Comparison of ENCODE assay signal across 8 cellular contexts in the genomic region with DNA sequence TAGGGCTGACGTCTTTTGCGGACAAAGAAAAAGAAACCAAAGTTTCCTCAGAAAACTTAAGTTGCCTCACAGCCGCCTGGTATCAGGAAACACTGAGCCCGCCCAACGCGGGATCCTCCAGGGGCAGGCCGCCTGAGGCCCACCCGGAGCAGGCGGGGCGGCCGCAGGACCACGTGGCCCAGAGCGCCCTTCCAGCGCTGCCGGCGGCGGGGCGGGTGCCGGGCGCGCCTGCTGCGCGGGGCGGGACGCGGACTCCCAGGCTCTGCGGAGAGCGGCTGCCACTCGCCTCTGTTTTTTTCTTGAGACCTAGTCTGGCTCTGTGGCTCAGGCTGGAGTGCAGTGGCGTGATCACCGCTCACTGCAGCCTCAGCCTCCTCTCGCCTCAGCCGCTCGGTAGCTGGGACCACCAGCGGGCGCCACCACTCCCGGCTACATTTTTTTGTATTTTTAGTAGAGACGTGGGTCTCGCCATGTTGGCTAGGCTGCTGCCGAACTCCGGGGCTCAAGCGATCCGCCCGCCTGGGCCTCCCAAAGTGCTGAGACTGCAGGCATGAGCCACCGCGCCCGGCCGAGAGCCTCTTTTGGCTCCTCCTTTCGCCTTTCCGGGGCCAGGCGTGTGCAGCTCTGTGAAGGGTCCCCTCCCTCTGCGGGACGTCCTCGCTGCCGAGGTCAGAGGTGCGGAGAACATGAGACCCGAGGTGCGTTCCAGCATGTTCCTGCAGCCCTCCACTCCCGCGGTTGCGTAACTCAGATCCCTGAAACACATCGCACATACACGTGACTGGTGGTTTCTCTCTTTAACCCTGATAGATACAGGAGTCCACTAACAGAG. TPM values are rescaled to one million over a fixed set of nuclear protein-coding genes. Genes with fewer than 3 reads are reported as not detected.
A peak's percentile ranks its signal among the peaks of the same experiment; 100 is the strongest.
DNase-seq lines count a peak whose midpoint lies in the region; ATAC-seq and TF ChIP-seq lines count a peak whose summit lies in the region.

No MANE protein-coding gene starts in this region.

- H3K4me3 Mint-ChIP-seq in endothelial cell (ENCODE audit: unreplicated experiment) = peak overlapping the region; percentile 73

- no peaks in the 10 kb centered on the region for H3K9me3 Mint-ChIP-seq in endothelial cell (ENCODE audit: unreplicated experiment)

- H3K4me3 ChIP-seq in BE2C (ENCODE audit: low read depth, low read length) (peak overlapping the region; percentile 57), mesodermal cell (ENCODE audit: extremely low read depth, insufficient read depth, low read length, poor library complexity, severe bottlenecking) (peak overlapping the region; percentile 35)

- peak overlapping the region; percentile 81 for H3K27ac ChIP-seq in mesodermal cell (ENCODE audit: low read depth, low read length, severe bottlenecking)

- H3K36me3 ChIP-seq in BE2C = no peaks in the 10 kb centered on the region
- H3K36me3 ChIP-seq in mesodermal cell (ENCODE audit: control insufficient read depth, insufficient read depth, low read length) = no peaks in the 10 kb centered on the region

- 6 to 8% methylated on average over 52 to 61 of the region's 63 CpGs for WGBS in mesodermal cell (ENCODE audit: insufficient coverage in 2 of 2), 2 experiments

- peak; percentile 83 for TF ChIP-seq POLR2A in GM18951 (IDR thresholded peaks at IDR 0.05; ENCODE audit: extremely low read depth, insufficient read depth, insufficient read length)

- DNase-seq in BE2C (peak; percentile 82), NOMO-1 (lab: John Stamatoyannopoulos, UW; ENCODE audit: unreplicated experiment in 2 of 2) (peak; percentile 87 to 93), endothelial cell (ENCODE audit: low spot score) (peak; percentile 59)
- DNase-seq in activated CD8-positive, alpha-beta memory T cell treated with anti-CD3 and anti-CD28 coated beads, Interleukin-2, amount 50 U/mL, for 4 hours = peak; percentile 81
- DNase-seq in stimulated activated CD8-positive, alpha-beta memory T cell treated with anti-CD3 and anti-CD28 coated beads, Interleukin-2, amount 100 ng/mL, for 1 hour (ENCODE audit: low read depth in 2 of 2) = peak; percentile 48 to 59

- in situ Hi-C loops in GM18951 (cut with MboI; ENCODE audit: low sequenced_read_pairs, unreplicated experiment) = no loop called here

- H3K9me3 ChIP-seq in BE2C (no peaks in the 10 kb centered on the region), mesodermal cell (ENCODE audit: control insufficient read depth, low read length) (peaks cover 7% of the 10 kb centered on the region)

- ATAC-seq in HG03139 (IDR thresholded peaks at IDR 0.05; ENCODE audit: unreplicated experiment) = peak; percentile 86

- no peaks in the 10 kb centered on the region for H3K27me3 ChIP-seq in BE2C

- H3K4me1 ChIP-seq in BE2C (no peaks in the 10 kb centered on the region), mesodermal cell (ENCODE audit: control insufficient read depth, insufficient read depth, low read length, poor library complexity, severe bottlenecking) (no peaks in the 10 kb centered on the region)

- peaks cover 4% of the 10 kb centered on the region for H3K36me3 Mint-ChIP-seq in endothelial cell (ENCODE audit: low read depth, unreplicated experiment)

- H3K27me3 Mint-ChIP-seq in endothelial cell (ENCODE audit: unreplicated experiment) = peaks cover 3% of the 10 kb centered on the region

- no peaks in the 10 kb centered on the region for H3K4me1 Mint-ChIP-seq in endothelial cell (ENCODE audit: unreplicated experiment)

- no peak overlapping the region for H3K27ac Mint-ChIP-seq in endothelial cell (ENCODE audit: unreplicated experiment)

- TF ChIP-seq CTCF in BE2C (IDR thresholded peaks at IDR 0.05; ENCODE audit: low read depth, low read length) = peak; percentile 13; the same call in 1 of the 2 replicates
- TF ChIP-seq CTCF in endothelial cell (IDR thresholded peaks at IDR 0.05; ENCODE audit: unreplicated experiment) = no peak

RNA-seq across cellular contexts. Expression of gene HNRNPF, which starts 11.6 kb away (rescaled TPM):
- 240 TPM for polyA plus RNA-seq in BE2C (2012; ENCODE audit: insufficient read depth, insufficient read length, low read depth)
- 194 TPM for total RNA-seq in endothelial cell (ENCODE audit: unreplicated experiment)
- polyA plus RNA-seq in mesodermal cell (2013, experiment 1 of 2) = 193 TPM
- polyA plus RNA-seq in mesodermal cell (2013, experiment 2 of 2) = 159 TPM

RNA-seq across cellular contexts. Expression of gene ZNF487, which starts 16.3 kb away (rescaled TPM):
- 0.74 TPM for polyA plus RNA-seq in BE2C (2012; ENCODE audit: insufficient read depth, insufficient read length, low read depth)
- total RNA-seq in endothelial cell (ENCODE audit: unreplicated experiment) = 3.3 TPM
- 6.4 TPM for polyA plus RNA-seq in mesodermal cell (2013, experiment 1 of 2)
- polyA plus RNA-seq in mesodermal cell (2013, experiment 2 of 2) = 4.4 TPM

RNA-seq across cellular contexts. Expression of gene FXYD4, which starts 49.1 kb away (rescaled TPM):
- polyA plus RNA-seq in BE2C (2012; ENCODE audit: insufficient read depth, insufficient read length, low read depth) = not detected
- not detected for total RNA-seq in endothelial cell (ENCODE audit: unreplicated experiment)
- not detected for polyA plus RNA-seq in mesodermal cell (2013, experiment 1 of 2)
- polyA plus RNA-seq in mesodermal cell (2013, experiment 2 of 2) = not detected

Comparison
In these comparisons a context has a peak if more than half of its experiments do, and no peak if none do; other contexts are left out.
1. Peak in every context shown above with its lines: DNase-seq, ATAC-seq, H3K4me3 ChIP-seq and H3K27ac ChIP-seq.